In genomic region chr2:14330884-14331283, GRCh38 we compare ENCODE assay signal across 35 cellular contexts.
"Had no signal": no experiment of that assay in that cellular context is flagged by ENCODE, and none has a peak within 500 bp of the region (broad histone marks: within the 10 kb centered on the region; RNA-seq: fewer than 3 reads in every experiment).

No MANE protein-coding gene starts in this region.

- DNase-seq: activated CD4-positive, alpha-beta memory T cell treated with anti-CD3 and anti-CD28 coated beads, Interleukin-2, amount 10 ng/mL, durations not matched to agents 7 days and 5 days; activated CD4-positive, alpha-beta T cell treated with anti-CD3 and anti-CD28 coated beads for 1 hour; activated CD4-positive, alpha-beta T cell treated with anti-CD3 and anti-CD28 coated beads for 48 hours; activated CD4-positive, CD25-positive, alpha-beta regulatory T cell; activated CD8-positive, alpha-beta memory T cell treated with anti-CD3 and anti-CD28 coated beads for 24 hours; activated CD8-positive, alpha-beta memory T cell treated with anti-CD3 and anti-CD28 coated beads, Interleukin-2, amount 10 ng/mL, durations not matched to agents 7 days and 5 days; activated CD8-positive, alpha-beta memory T cell treated with anti-CD3 and anti-CD28 coated beads, Interleukin-2, amount 50 U/mL, for 48 hours; activated effector memory CD4-positive, alpha-beta T cell treated with Interleukin-2 at 50 U/mL for 16 hours; activated naive CD4-positive, alpha-beta T cell treated with anti-CD3 and anti-CD28 coated beads, Interleukin-2, amount 10 ng/mL, durations not matched to agents 7 days and 5 days; activated naive CD8-positive, alpha-beta T cell treated with anti-CD3 and anti-CD28 coated beads, Interleukin-2, amount 50 U/mL, for 24 hours; activated T-cell treated with anti-CD3 and anti-CD28 coated beads, Interleukin-2, amount 50 U/mL, for 48 hours; anterior cingulate cortex; central memory CD4-positive, alpha-beta T cell; Karpas-422; NCI-H1105; NCI-H1417 treated with DMSO at 0.1 percent for 48 hours; NCI-H187 treated with DMSO at 0.1 percent for 48 hours; NCI-H2081; NCI-H2171 treated with DMSO at 0.1 percent for 48 hours; NCI-H2227 treated with DMSO at 0.1 percent for 48 hours; NCI-H446 treated with DMSO at 0.1 percent for 48 hours; NCI-H524; PC-3; Peyer's patch; RPMI8226; SIG-M5; SW 1271; T-helper 1 cell; T-helper 2 cell; T-helper 9 cell had no signal

- H3K9me3 ChIP-seq: Peyer's patch had no signal

- H3K27me3 ChIP-seq: Peyer's patch had no signal

- H3K27ac ChIP-seq: Peyer's patch, VCaP had no signal

- H3K4me1 Mint-ChIP-seq: activated CD4-positive, alpha-beta memory T cell treated with anti-CD3 and anti-CD28 coated beads, Interleukin-2, amount 10 ng/mL, durations not matched to agents 7 days and 5 days; activated CD8-positive, alpha-beta memory T cell treated with anti-CD3 and anti-CD28 coated beads, Interleukin-2, amount 10 ng/mL, durations not matched to agents 7 days and 5 days; activated naive CD4-positive, alpha-beta T cell treated with anti-CD3 and anti-CD28 coated beads, Interleukin-2, amount 10 ng/mL, durations not matched to agents 7 days and 5 days; activated naive CD8-positive, alpha-beta T cell treated with anti-CD3 and anti-CD28 coated beads, Interleukin-2, amount 50 U/mL, for 24 hours had no signal

- H3K27ac Mint-ChIP-seq: activated CD4-positive, alpha-beta memory T cell treated with anti-CD3 and anti-CD28 coated beads, Interleukin-2, amount 10 ng/mL, durations not matched to agents 7 days and 5 days; activated CD8-positive, alpha-beta memory T cell treated with anti-CD3 and anti-CD28 coated beads, Interleukin-2, amount 10 ng/mL, durations not matched to agents 7 days and 5 days; activated naive CD4-positive, alpha-beta T cell treated with anti-CD3 and anti-CD28 coated beads, Interleukin-2, amount 10 ng/mL, durations not matched to agents 7 days and 5 days; activated naive CD8-positive, alpha-beta T cell; activated naive CD8-positive, alpha-beta T cell treated with anti-CD3 and anti-CD28 coated beads, Interleukin-2, amount 50 U/mL, for 24 hours; brain had no signal

- H3K4me3 Mint-ChIP-seq: activated CD4-positive, alpha-beta memory T cell treated with anti-CD3 and anti-CD28 coated beads, Interleukin-2, amount 10 ng/mL, durations not matched to agents 7 days and 5 days; activated CD8-positive, alpha-beta memory T cell treated with anti-CD3 and anti-CD28 coated beads, Interleukin-2, amount 10 ng/mL, durations not matched to agents 7 days and 5 days; activated naive CD4-positive, alpha-beta T cell treated with anti-CD3 and anti-CD28 coated beads, Interleukin-2, amount 10 ng/mL, durations not matched to agents 7 days and 5 days; activated naive CD8-positive, alpha-beta T cell; activated naive CD8-positive, alpha-beta T cell treated with anti-CD3 and anti-CD28 coated beads, Interleukin-2, amount 50 U/mL, for 24 hours; brain had no signal

- H3K4me3 ChIP-seq: Peyer's patch had no signal

- ATAC-seq: activated CD8-positive, alpha-beta memory T cell treated with anti-CD3 and anti-CD28 coated beads, Interleukin-2, amount 10 ng/mL, durations not matched to agents 7 days and 5 days; activated naive CD8-positive, alpha-beta T cell treated with anti-CD3 and anti-CD28 coated beads, Interleukin-2, amount 50 U/mL, for 24 hours; PC-3; Right ventricle myocardium inferior; SK-N-SH treated with all-trans-retinoic acid at 6 μM for 48 hours had no signal

- H3K36me3 ChIP-seq: Peyer's patch had no signal

- H3K4me1 ChIP-seq: Peyer's patch had no signal

- H3K27me3 Mint-ChIP-seq: activated CD4-positive, alpha-beta memory T cell treated with anti-CD3 and anti-CD28 coated beads, Interleukin-2, amount 10 ng/mL, durations not matched to agents 7 days and 5 days; activated CD8-positive, alpha-beta memory T cell treated with anti-CD3 and anti-CD28 coated beads, Interleukin-2, amount 10 ng/mL, durations not matched to agents 7 days and 5 days; activated naive CD4-positive, alpha-beta T cell treated with anti-CD3 and anti-CD28 coated beads, Interleukin-2, amount 10 ng/mL, durations not matched to agents 7 days and 5 days; activated naive CD8-positive, alpha-beta T cell treated with anti-CD3 and anti-CD28 coated beads, Interleukin-2, amount 50 U/mL, for 24 hours had no signal

- H3K9me3 Mint-ChIP-seq: activated CD4-positive, alpha-beta memory T cell treated with anti-CD3 and anti-CD28 coated beads, Interleukin-2, amount 10 ng/mL, durations not matched to agents 7 days and 5 days; brain had no signal

- H3K36me3 Mint-ChIP-seq: activated CD8-positive, alpha-beta memory T cell treated with anti-CD3 and anti-CD28 coated beads, Interleukin-2, amount 10 ng/mL, durations not matched to agents 7 days and 5 days; activated naive CD4-positive, alpha-beta T cell treated with anti-CD3 and anti-CD28 coated beads, Interleukin-2, amount 10 ng/mL, durations not matched to agents 7 days and 5 days; activated naive CD8-positive, alpha-beta T cell; brain had no signal
